ENCODE assay signal across 8 cellular contexts in genomic region chr16:57061084-57061905, GRCh38. TPM values are rescaled to one million over a fixed set of nuclear protein-coding genes. Genes with fewer than 3 reads are reported as not detected.
DNase-seq lines count a peak whose midpoint lies in the region; ATAC-seq and TF ChIP-seq lines count a peak whose summit lies in the region.

No MANE protein-coding gene starts in this region.

- CTCF ChIA-PET in T-cell (lab: Charles Lee), result interaction anchor here in 1 of 2 donors (0.7 kb wide), 1 partner anchor 12 kb away, joined by 3 read pairs; no protein-coding TSS in a partner anchor

- POLR2A ChIA-PET in T-cell (lab: Charles Lee), result no interaction called here

- WGBS in gastroesophageal sphincter (ENCODE audit: low coverage in 1 of 2), 2 donors, result 20 to 70% methylated on average over 1 to 2 of the region's 11 CpGs
- WGBS in sigmoid colon, 2 donors, result 78 to 85% methylated on average over 11 of the region's 11 CpGs

- H3K36me3 ChIP-seq in H7 (replicated peaks; ENCODE audit: control insufficient read depth, insufficient read depth, low read length) (no peaks in the 10 kb centered on the region), gastroesophageal sphincter (peaks cover 0 to 27% of the 10 kb centered on the region in 2 donors), sigmoid colon (peaks cover 0 to 26% (median 0%) of the 10 kb centered on the region in 4 donors)

- no peak for TF ChIP-seq CTCF in gastroesophageal sphincter (IDR thresholded peaks at IDR 0.05)
- TF ChIP-seq CTCF in sigmoid colon (IDR thresholded peaks at IDR 0.05), result no peak

- TF ChIP-seq POLR2A in gastroesophageal sphincter (IDR thresholded peaks at IDR 0.05) (no peak), sigmoid colon (IDR thresholded peaks at IDR 0.05) (no peak)

- TF ChIP-seq EP300 in gastroesophageal sphincter (IDR thresholded peaks at IDR 0.05), result no peak
- TF ChIP-seq EP300 in sigmoid colon (IDR thresholded peaks at IDR 0.05), result peak in 1 of 4 donors; percentile 23

- ATAC-seq in T-cell (replicated peaks in 1 of 4) (peak in 3 of 4 experiments; percentile 22 to 39 (median 38)), gastroesophageal sphincter (peak; percentile 91), HG02973 (IDR thresholded peaks at IDR 0.05; ENCODE audit: unreplicated experiment) (no peak), GM21423 (IDR thresholded peaks at IDR 0.05; ENCODE audit: unreplicated experiment) (no peak)

- H3K27me3 ChIP-seq in H7 (ENCODE audit: control insufficient read depth, insufficient read depth, low read length) (no peaks in the 10 kb centered on the region), gastroesophageal sphincter (no peaks in the 10 kb centered on the region), sigmoid colon (no peaks in the 10 kb centered on the region)

- intact Hi-C loops in sigmoid colon (cut with DNase I), result no loop called here

- H3K4me3 Mint-ChIP-seq in T-cell, result no peak overlapping the region

- peaks cover 19 to 33% (median 23%) of the 10 kb centered on the region in 3 donors for H3K4me1 Mint-ChIP-seq in T-cell

- H3K4me3 ChIP-seq in H7 (ENCODE audit: insufficient read depth, low read depth, low read length) (no peak overlapping the region), gastroesophageal sphincter (no peak overlapping the region), sigmoid colon (no peak overlapping the region)

- H3K9me3 ChIP-seq in gastroesophageal sphincter (no peaks in the 10 kb centered on the region), sigmoid colon (no peaks in the 10 kb centered on the region)

- H3K27ac ChIP-seq in gastroesophageal sphincter (peak overlapping the region in 3 of 4 donors; percentile 67 to 81 (median 73)), sigmoid colon (peak overlapping the region; percentile 67 to 74 (median 68))

- DNase-seq in H7 (peak; percentile 47), T-cell (no peak), sigmoid colon (peak; percentile 92), HCEC 1CT (no peak)
- no peak for DNase-seq in activated CD4-positive, CD25-positive, alpha-beta regulatory T cell treated with anti-CD3 and anti-CD28 coated beads, Interleukin-2, amount 50 U/mL, for 72 hours

- H3K36me3 Mint-ChIP-seq in T-cell, result peaks cover 39% of the 10 kb centered on the region

- H3K9me3 Mint-ChIP-seq in T-cell, result no peaks in the 10 kb centered on the region

- H3K4me1 ChIP-seq in gastroesophageal sphincter (peaks cover 0 to 14% (median 12%) of the 10 kb centered on the region in 3 donors), sigmoid colon (peaks cover 0 to 13% (median 9%) of the 10 kb centered on the region in 4 donors)

- H3K27ac Mint-ChIP-seq in T-cell, result peak overlapping the region; percentile 61 to 85

- H3K27me3 Mint-ChIP-seq in T-cell, result no peaks in the 10 kb centered on the region

RNA-seq across cellular contexts. Expression of gene CPNE2, which starts 31.1 kb away (rescaled TPM):
- 19.4 and 21.1 TPM in 2 replicates for total RNA-seq in H7 (2014; rRNA removed; shearing (Covaris generic))
- total RNA-seq in T-cell, result 1 to 10 TPM; 5.5 to 9.3 (median 6.1) TPM
- total RNA-seq in gastroesophageal sphincter, result 10 to 100 TPM; 18.0 to 38.7 (median 27.8) TPM
- 10 to 100 TPM; 22.9 to 59.9 (median 25.4) TPM for total RNA-seq in sigmoid colon
- 10 to 100 TPM; 60.7 to 75.1 (median 66.6) TPM for polyA plus RNA-seq in sigmoid colon

Comparison
In these comparisons a context has a peak if more than half of its experiments do, and no peak if none do; other contexts are left out.
1. DNase-seq: peak in H7 (single experiment) and sigmoid colon (single experiment); none in T-cell (0 of 34), HCEC 1CT (single experiment) and activated CD4-positive, CD25-positive, alpha-beta regulatory T cell treated with anti-CD3 and anti-CD28 coated beads, Interleukin-2, amount 50 U/mL, for 72 hours (single experiment).
2. ATAC-seq: peak in T-cell (3 of 4) and gastroesophageal sphincter (single experiment); none in HG02973 (single experiment) and GM21423 (single experiment).